15 cellular contexts compared by ENCODE assay signal in the genomic region with DNA sequence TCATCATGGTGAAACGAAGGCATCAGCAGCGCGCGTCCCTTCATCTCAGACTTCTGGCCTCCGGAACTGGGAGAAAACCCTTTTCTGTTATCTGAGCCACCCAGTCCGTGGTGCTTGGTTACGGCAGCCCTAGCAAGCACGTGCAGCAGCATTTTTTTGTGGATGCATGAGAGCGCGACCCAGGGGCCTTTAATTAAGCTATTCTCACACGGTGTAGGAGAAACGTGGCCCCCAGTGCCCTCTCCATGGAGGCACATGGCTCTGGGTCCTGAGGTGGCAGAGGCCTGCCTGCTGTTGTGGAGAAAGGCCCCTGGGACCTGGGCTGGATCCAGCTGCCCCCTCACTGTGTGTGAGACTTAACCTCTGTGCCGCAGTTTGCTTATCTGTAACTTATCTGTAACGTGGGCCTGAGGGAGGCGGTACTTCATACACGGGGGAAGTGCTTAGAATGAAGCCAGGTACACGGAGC. TPM values are rescaled to one million over a fixed set of nuclear protein-coding genes. Genes with fewer than 3 reads are reported as not detected.
A peak's percentile ranks its signal among the peaks of the same experiment; 100 is the strongest.
DNase-seq lines count a peak whose midpoint lies in the region; ATAC-seq, FAIRE-seq and TF ChIP-seq lines count a peak whose summit lies in the region.
"Had no signal": no experiment of that assay in that cellular context is flagged by ENCODE, and none has a peak within 500 bp of the region (broad histone marks: within the 10 kb centered on the region; RNA-seq: fewer than 3 reads in every experiment).

No MANE protein-coding gene starts in this region.

- H3K4me2 ChIP-seq in endothelial cell of umbilical vein (ENCODE audit: insufficient read depth, low read length) = no peak overlapping the region

- FAIRE-seq in endothelial cell of umbilical vein (lab: Jason Lieb, UNC) (no peak), small intestine (lab: Jason Lieb, UNC) (no peak)
- FAIRE-seq: keratinocyte had no signal

- CTCF ChIA-PET in endothelial cell of umbilical vein (lab: Charles Lee) = interaction anchor here (1.8 kb wide), 1 partner anchor 47 kb away, joined by 6 read pairs; no protein-coding TSS in a partner anchor

- intact Hi-C loops in endothelial cell of umbilical vein (cut with micrococcal nuclease) = no loop called here
- intact Hi-C loops in sciatic nerve (cut with DNase I) = no loop called here

- H2AFZ ChIP-seq in endothelial cell of umbilical vein (ENCODE audit: low read depth, low read length) = no peak overlapping the region

- H3K9ac ChIP-seq in endothelial cell of umbilical vein (replicated peaks; ENCODE audit: extremely low read depth, insufficient read depth, low read length) = no peak overlapping the region

- no peak overlapping the region for H3K4me3 ChIP-seq in endothelial cell of umbilical vein (replicated peaks in 1 of 3; ENCODE audit: insufficient read depth in 1 of 3, low read depth in 1 of 3, low read length in 3 of 3)
- H3K4me3 ChIP-seq in small intestine (ENCODE audit: low read depth in 1 of 2, low read length in 2 of 2) = no peak overlapping the region
- H3K4me3 ChIP-seq in WERI-Rb-1 (ENCODE audit: low read depth, low read length) = no peak overlapping the region

- H3K9me1 ChIP-seq in endothelial cell of umbilical vein (replicated peaks; ENCODE audit: control insufficient read depth, extremely low read depth, insufficient read depth, low read length) = no peaks in the 10 kb centered on the region

- H3K27ac ChIP-seq in endothelial cell of umbilical vein (ENCODE audit: insufficient read depth, low read depth, low read length) (peak overlapping the region; percentile 20), small intestine (ENCODE audit: low read depth in 1 of 2, low read length in 1 of 2) (no peak overlapping the region), WERI-Rb-1 (no peak overlapping the region)

- H4K20me1 ChIP-seq in endothelial cell of umbilical vein (replicated peaks; ENCODE audit: control insufficient read depth, extremely low read depth, insufficient read depth, low read length) = no peaks in the 10 kb centered on the region

- H3K27me3 ChIP-seq in endothelial cell of umbilical vein (ENCODE audit: control insufficient read depth in 2 of 2, insufficient read depth in 2 of 2, low read length in 2 of 2) = no peaks in the 10 kb centered on the region
- H3K27me3 ChIP-seq in small intestine (ENCODE audit: control insufficient read depth in 2 of 2, insufficient read depth in 2 of 2, low read length in 2 of 2) = no peaks in the 10 kb centered on the region
- peaks cover 11% of the 10 kb centered on the region for H3K27me3 ChIP-seq in WERI-Rb-1 (ENCODE audit: insufficient read depth, low read depth, severe bottlenecking)

- DNase-seq in GF-D8 (lab: John Stamatoyannopoulos, UW) (peak; percentile 3), OCI-M1 (lab: John Stamatoyannopoulos, UW) (peak; percentile 89), endothelial cell of umbilical vein (ENCODE audit: low read depth, low spot score) (no peak), sciatic nerve (ENCODE audit: low spot score) (no peak), small intestine (no peak), WERI-Rb-1 (no peak), NCI-H748 treated with DMSO at 0.1 percent for 48 hours (lab: John Stamatoyannopoulos, UW) (no peak)
- DNase-seq: activated CD8-positive, alpha-beta memory T cell treated with anti-CD3 and anti-CD28 coated beads, Interleukin-2, amount 50 U/mL, for 4 hours; aorta; H7; NCI-H187; nephron progenitor cell; stimulated activated naive CD4-positive, alpha-beta T cell treated with Interleukin-2 at 50 U/mL for 16 hours had no signal

- no peak for TF ChIP-seq POLR2A in endothelial cell of umbilical vein (IDR thresholded peaks at IDR 0.05; ENCODE audit: low read depth, low read length)

- H3K36me3 ChIP-seq in endothelial cell of umbilical vein (ENCODE audit: control insufficient read depth in 2 of 2, extremely low read depth in 1 of 2, insufficient read depth in 2 of 2, low read length in 2 of 2) (no peaks in the 10 kb centered on the region), small intestine (ENCODE audit: control insufficient read depth in 2 of 2, insufficient read depth in 2 of 2, low read length in 2 of 2) (no peaks in the 10 kb centered on the region), WERI-Rb-1 (no peaks in the 10 kb centered on the region)

- ATAC-seq in sciatic nerve (peak; percentile 14), GM21390 (IDR thresholded peaks at IDR 0.05; ENCODE audit: unreplicated experiment) (no peak)

- dilution Hi-C loops in endothelial cell of umbilical vein (cut with MboI; ENCODE audit: extremely low pct_ligation_motif_present, low sequenced_read_pairs) = no loop called here

- no peak for TF ChIP-seq CTCF in endothelial cell of umbilical vein (IDR thresholded peaks at IDR 0.05; ENCODE audit: extremely low read depth in 1 of 2, insufficient read depth in 1 of 2, low read depth in 1 of 2, low read length in 2 of 2)
- TF ChIP-seq CTCF in WERI-Rb-1 (IDR thresholded peaks at IDR 0.05; ENCODE audit: low read depth, low read length) = no peak

- POLR2A ChIA-PET in endothelial cell of umbilical vein (lab: Charles Lee) = no interaction called here

- WGBS in small intestine, 3 donors = 71 to 76% (median 72%) methylated on average over 17 of the region's 17 CpGs

- peaks cover 4% of the 10 kb centered on the region for H3K79me2 ChIP-seq in endothelial cell of umbilical vein (ENCODE audit: control insufficient read depth, insufficient read depth, low read length)

- no TSS peak for BruUV-seq in endothelial cell of umbilical vein (replicated peaks; lab: Mats Ljungman, UMichigan)

- H3K9me3 ChIP-seq in endothelial cell of umbilical vein (replicated peaks; ENCODE audit: control insufficient read depth, insufficient read depth, low read length) (no peaks in the 10 kb centered on the region), small intestine (ENCODE audit: control insufficient read depth, low read depth) (no peaks in the 10 kb centered on the region), WERI-Rb-1 (ENCODE audit: severe bottlenecking) (no peaks in the 10 kb centered on the region)

- H3K4me1 ChIP-seq in endothelial cell of umbilical vein (ENCODE audit: control insufficient read depth, extremely low read depth, insufficient read depth, low read length) = peaks cover 9% of the 10 kb centered on the region
- H3K4me1 ChIP-seq in small intestine (ENCODE audit: control insufficient read depth in 2 of 2, insufficient read depth in 1 of 2, low read depth in 1 of 2, low read length in 1 of 2) = no peaks in the 10 kb centered on the region

TF ChIP-seq in endothelial cell of umbilical vein, 7 proteins besides CTCF, POLR2A, EP300 and RAD21:
- TF ChIP-seq MYC (IDR thresholded peaks at IDR 0.05; ENCODE audit: low read depth, low read length) (no peak), GATA2 (IDR thresholded peaks at IDR 0.05; ENCODE audit: insufficient read depth, insufficient read length, low read depth, low read length) (no peak), JUN (IDR thresholded peaks at IDR 0.05; ENCODE audit: borderline replicate concordance, insufficient read depth, insufficient read length, low read depth) (no peak), MAX (IDR thresholded peaks at IDR 0.05; ENCODE audit: insufficient read depth, insufficient read length) (no peak), FOS (IDR thresholded peaks at IDR 0.05; ENCODE audit: borderline replicate concordance, insufficient read depth, low read length) (no peak), POLR2AphosphoS5 (IDR thresholded peaks at IDR 0.05; ENCODE audit: insufficient read depth, low read depth, low read length) (no peak), EZH2 (IDR thresholded peaks at IDR 0.05; ENCODE audit: borderline replicate concordance, low read depth, low read length, severe bottlenecking) (no peak)

RNA-seq across cellular contexts. Expression of gene CLCN4, which starts 9.5 kb away (rescaled TPM):
- 17.0 and 19.8 TPM in 2 replicates for total RNA-seq in endothelial cell of umbilical vein
- polyA plus RNA-seq in endothelial cell of umbilical vein = 7.2 and 7.6 TPM in 2 replicates
- polyA plus RNA-seq in endothelial cell of umbilical vein (2011; cell fraction: cytosol; rRNA removed) = 8.2 and 10.7 TPM in 2 replicates
- 9.7 and 13.5 TPM in 2 replicates for polyA plus RNA-seq in endothelial cell of umbilical vein (2011; cell fraction: nucleus; rRNA removed)
- polyA plus RNA-seq in endothelial cell of umbilical vein (2012) = 9.4 and 10.3 TPM in 2 replicates
- 26.1 and 30.0 TPM in 2 replicates for polyA minus RNA-seq in endothelial cell of umbilical vein
- 0.41 TPM for polyA minus RNA-seq in endothelial cell of umbilical vein (2011; cell fraction: cytosol; rRNA and poly(A)+ RNA removed)
- polyA minus RNA-seq in endothelial cell of umbilical vein (2011; cell fraction: nucleus; rRNA and poly(A)+ RNA removed) = 8.1 and 11.1 TPM in 2 replicates
- total RNA-seq in sciatic nerve = 9.1 TPM
- under 1 TPM in 2 of 3 donors, not detected in 1; under 0.01 to 0.70 TPM for polyA plus RNA-seq in small intestine

Comparison
In these comparisons a context has a peak if more than half of its experiments do, and no peak if none do; other contexts are left out.
1. DNase-seq: peak in GF-D8 (single experiment) and OCI-M1 (single experiment); none in endothelial cell of umbilical vein (single experiment), sciatic nerve (single experiment), small intestine (single experiment), WERI-Rb-1 (single experiment) and NCI-H748 treated with DMSO at 0.1 percent for 48 hours (single experiment).